1 cellular context compared by ENCODE assay signal in genomic region chr21:43939443-43940328, GRCh38.
TF ChIP-seq lines count a peak whose summit lies in the region.

No MANE protein-coding gene starts in this region.

TF ChIP-seq in HepG2, 621 proteins besides CTCF, POLR2A, EP300 and RAD21 (continued from another document):
- 0 out of 2 replicates have a peak, but pooled peaks have one; percentile 22 for TF ChIP-seq ZNF687 (CRISPR knock-in tag; IDR thresholded peaks at IDR 0.05)
